In the genomic region with DNA sequence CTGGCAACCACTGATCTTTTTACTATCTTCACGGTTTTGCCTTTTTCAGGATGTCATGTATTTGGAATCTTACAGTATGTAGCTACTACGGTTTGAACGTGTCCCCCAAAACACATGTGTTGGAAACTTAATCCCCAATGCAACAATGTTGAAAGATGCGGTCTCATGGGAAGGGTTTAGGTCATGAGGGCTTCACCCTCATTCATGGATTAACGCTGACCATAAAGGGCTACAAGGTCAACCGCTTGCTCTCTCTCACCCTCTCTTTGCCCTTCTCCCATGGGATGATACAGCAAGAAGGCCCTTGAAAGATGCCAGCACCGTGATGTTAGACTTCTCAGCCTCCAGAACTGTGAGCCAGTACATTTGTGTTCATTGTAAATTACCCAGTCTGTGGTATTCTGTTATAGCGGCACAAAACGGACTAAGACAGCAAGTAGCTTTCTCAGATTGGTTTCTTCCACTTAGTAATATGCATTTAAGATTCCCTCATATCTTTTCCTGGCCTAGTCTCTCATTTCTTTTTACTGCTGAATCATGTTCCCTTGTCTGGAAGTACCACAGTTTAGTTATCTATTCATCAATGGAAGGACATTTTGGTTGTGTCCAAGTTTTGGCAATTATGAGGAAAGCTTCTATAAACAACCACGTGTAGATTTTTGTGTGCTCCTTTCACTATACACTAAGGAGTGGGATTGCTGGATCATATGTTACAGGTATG, we compare ENCODE assay signal across 17 cellular contexts. TPM values are rescaled to one million over a fixed set of nuclear protein-coding genes. Genes with fewer than 3 reads are reported as not detected.
"Had no signal": no experiment of that assay in that cellular context is flagged by ENCODE, and none has a peak within 500 bp of the region (broad histone marks: within the 10 kb centered on the region; RNA-seq: fewer than 3 reads in every experiment).

No MANE protein-coding gene starts in this region.

- H3K4me3 ChIP-seq: cardiac muscle cell, psoas muscle, right lobe of liver, testis had no signal

- H3K9me3 ChIP-seq: psoas muscle, right lobe of liver, testis had no signal

- H3K27ac Mint-ChIP-seq: activated naive CD8-positive, alpha-beta T cell treated with anti-CD3 and anti-CD28 coated beads, Interleukin-2, amount 50 U/mL, for 24 hours; activated T-helper 1 cell treated with anti-CD3 and anti-CD28 coated beads, Interleukin-12 subunit alpha, Interleukin-12 subunit beta, Interleukin-2, Interleukin-4 antibody, amounts not matched to agents 30 ng/mL and 10 ng/mL and 1 ng/mL, durations not matched to agents 14 hours and 24 hours and 36 hours; stimulated activated naive CD8-positive, alpha-beta T cell treated with anti-CD3 and anti-CD28 coated beads, Interleukin-15, Interleukin-2, amounts not matched to agents 100 ng/mL and 50 ng/mL, for 24 hours had no signal

- H3K4me3 Mint-ChIP-seq: activated naive CD8-positive, alpha-beta T cell treated with anti-CD3 and anti-CD28 coated beads, Interleukin-2, amount 50 U/mL, for 24 hours; activated T-helper 1 cell treated with anti-CD3 and anti-CD28 coated beads, Interleukin-12 subunit alpha, Interleukin-12 subunit beta, Interleukin-2, Interleukin-4 antibody, amounts not matched to agents 30 ng/mL and 10 ng/mL and 1 ng/mL, durations not matched to agents 14 hours and 24 hours and 36 hours; stimulated activated naive CD8-positive, alpha-beta T cell treated with anti-CD3 and anti-CD28 coated beads, Interleukin-15, Interleukin-2, amounts not matched to agents 100 ng/mL and 50 ng/mL, for 24 hours had no signal

- ATAC-seq: activated naive CD8-positive, alpha-beta T cell treated with anti-CD3 and anti-CD28 coated beads, Interleukin-2, amount 50 U/mL, for 24 hours; psoas muscle; right lobe of liver had no signal

- H3K27me3 ChIP-seq: cardiac muscle cell, right lobe of liver, testis had no signal

- H3K36me3 ChIP-seq: cardiac muscle cell, right lobe of liver had no signal

- H3K9me3 Mint-ChIP-seq: activated naive CD8-positive, alpha-beta T cell treated with anti-CD3 and anti-CD28 coated beads, Interleukin-2, amount 50 U/mL, for 24 hours; activated T-helper 1 cell treated with anti-CD3 and anti-CD28 coated beads, Interleukin-12 subunit alpha, Interleukin-12 subunit beta, Interleukin-2, Interleukin-4 antibody, amounts not matched to agents 30 ng/mL and 10 ng/mL and 1 ng/mL, durations not matched to agents 14 hours and 24 hours and 36 hours; stimulated activated naive CD8-positive, alpha-beta T cell treated with anti-CD3 and anti-CD28 coated beads, Interleukin-15, Interleukin-2, amounts not matched to agents 100 ng/mL and 50 ng/mL, for 24 hours had no signal

- H3K27me3 Mint-ChIP-seq: activated naive CD8-positive, alpha-beta T cell treated with anti-CD3 and anti-CD28 coated beads, Interleukin-2, amount 50 U/mL, for 24 hours; stimulated activated naive CD8-positive, alpha-beta T cell treated with anti-CD3 and anti-CD28 coated beads, Interleukin-15, Interleukin-2, amounts not matched to agents 100 ng/mL and 50 ng/mL, for 24 hours had no signal

- DNase-seq: activated CD4-positive, alpha-beta T cell treated with anti-CD3 and anti-CD28 coated beads, Interleukin-2, amount 50 U/mL, for 4 hours; activated CD4-positive, CD25-positive, alpha-beta regulatory T cell treated with anti-CD3 and anti-CD28 coated beads, Interleukin-2, amount 50 U/mL, for 72 hours; activated naive CD4-positive, alpha-beta T cell treated with Interleukin-2 at 50 U/mL for 16 hours; activated naive CD8-positive, alpha-beta T cell treated with anti-CD3 and anti-CD28 coated beads, Interleukin-2, amount 50 U/mL, for 24 hours; effector CD8-positive, alpha-beta T cell; kidney; midbrain; psoas muscle; right lobe of liver; stimulated activated CD4-positive, alpha-beta T cell treated with anti-CD3 and anti-CD28 coated beads, Interleukin-2, amount 100 ng/mL, for 48 hours; SW 1271; testis had no signal

- H3K27ac ChIP-seq: cardiac muscle cell, psoas muscle, right lobe of liver, testis had no signal

- H3K4me1 ChIP-seq: psoas muscle had no signal

RNA-seq across cellular contexts. Expression of gene CRYGN, which starts 3.0 kb away (rescaled TPM):
- total RNA-seq: activated T-helper 1 cell treated with anti-CD3 and anti-CD28 coated beads, Interleukin-12 subunit alpha, Interleukin-12 subunit beta, Interleukin-2, Interleukin-4 antibody, amounts not matched to agents 30 ng/mL and 10 ng/mL and 1 ng/mL, durations not matched to agents 14 hours and 24 hours and 36 hours; astrocyte; lower leg skin; right lobe of liver had no signal

RNA-seq across cellular contexts. Expression of gene WDR86, which starts 33.1 kb away (rescaled TPM):
- total RNA-seq: activated T-helper 1 cell treated with anti-CD3 and anti-CD28 coated beads, Interleukin-12 subunit alpha, Interleukin-12 subunit beta, Interleukin-2, Interleukin-4 antibody, amounts not matched to agents 30 ng/mL and 10 ng/mL and 1 ng/mL, durations not matched to agents 14 hours and 24 hours and 36 hours had no signal
